Comparison of ENCODE assay signal across 1 cellular context in the genomic region with DNA sequence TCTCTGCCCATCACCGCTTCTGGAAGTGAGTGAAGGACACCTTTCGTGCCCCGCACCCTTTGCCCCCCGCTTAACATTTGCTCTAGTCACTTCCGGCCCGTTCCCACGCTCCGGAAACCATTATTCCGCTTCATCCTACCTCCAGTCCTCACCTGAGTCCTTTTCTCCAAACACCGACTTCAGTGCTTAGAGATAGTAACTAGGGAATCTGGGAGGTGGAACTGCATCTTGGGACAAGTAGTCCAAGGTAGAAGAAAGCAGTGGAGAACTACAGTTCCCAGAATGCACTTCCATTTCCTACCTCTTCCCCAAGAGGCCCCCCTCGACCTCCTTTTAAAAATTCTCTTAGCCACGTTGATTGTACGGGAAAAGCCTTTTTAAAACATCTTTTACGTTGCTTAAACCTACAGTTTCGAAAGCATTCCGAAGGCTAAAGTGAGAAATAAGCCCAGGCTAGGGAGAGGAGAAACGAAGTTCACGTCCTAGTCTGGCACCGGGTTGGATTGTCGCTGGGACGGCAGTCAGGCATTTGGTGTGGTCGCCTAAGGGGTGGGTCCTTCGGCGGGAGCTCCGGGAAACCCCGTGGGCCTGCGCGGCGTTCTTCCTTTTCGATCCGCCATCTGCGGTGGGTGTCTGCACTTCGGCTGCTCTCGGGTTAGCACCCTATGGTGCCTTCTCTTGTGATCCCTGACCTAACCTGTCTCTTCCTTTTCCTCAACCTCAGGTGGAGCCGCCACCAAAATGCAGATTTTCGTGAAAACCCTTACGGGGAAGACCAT.
A peak's percentile ranks its signal among the peaks of the same experiment; 100 is the strongest.
TF ChIP-seq lines count a peak whose summit lies in the region.

A gene (minus strand): TSS at position 210 of the 779 bp plus-strand sequence. CDS start 9,882 bp downstream, outside the sequence.
A gene (plus strand): TSS at position 605 of the 779 bp plus-strand sequence. CDS start 137 bp downstream, at position 742.

TF ChIP-seq in HEK293, 187 proteins besides CTCF, POLR2A, EP300 and RAD21 (continued from another document and continues in another):
- TF ChIP-seq, protein P1, sequence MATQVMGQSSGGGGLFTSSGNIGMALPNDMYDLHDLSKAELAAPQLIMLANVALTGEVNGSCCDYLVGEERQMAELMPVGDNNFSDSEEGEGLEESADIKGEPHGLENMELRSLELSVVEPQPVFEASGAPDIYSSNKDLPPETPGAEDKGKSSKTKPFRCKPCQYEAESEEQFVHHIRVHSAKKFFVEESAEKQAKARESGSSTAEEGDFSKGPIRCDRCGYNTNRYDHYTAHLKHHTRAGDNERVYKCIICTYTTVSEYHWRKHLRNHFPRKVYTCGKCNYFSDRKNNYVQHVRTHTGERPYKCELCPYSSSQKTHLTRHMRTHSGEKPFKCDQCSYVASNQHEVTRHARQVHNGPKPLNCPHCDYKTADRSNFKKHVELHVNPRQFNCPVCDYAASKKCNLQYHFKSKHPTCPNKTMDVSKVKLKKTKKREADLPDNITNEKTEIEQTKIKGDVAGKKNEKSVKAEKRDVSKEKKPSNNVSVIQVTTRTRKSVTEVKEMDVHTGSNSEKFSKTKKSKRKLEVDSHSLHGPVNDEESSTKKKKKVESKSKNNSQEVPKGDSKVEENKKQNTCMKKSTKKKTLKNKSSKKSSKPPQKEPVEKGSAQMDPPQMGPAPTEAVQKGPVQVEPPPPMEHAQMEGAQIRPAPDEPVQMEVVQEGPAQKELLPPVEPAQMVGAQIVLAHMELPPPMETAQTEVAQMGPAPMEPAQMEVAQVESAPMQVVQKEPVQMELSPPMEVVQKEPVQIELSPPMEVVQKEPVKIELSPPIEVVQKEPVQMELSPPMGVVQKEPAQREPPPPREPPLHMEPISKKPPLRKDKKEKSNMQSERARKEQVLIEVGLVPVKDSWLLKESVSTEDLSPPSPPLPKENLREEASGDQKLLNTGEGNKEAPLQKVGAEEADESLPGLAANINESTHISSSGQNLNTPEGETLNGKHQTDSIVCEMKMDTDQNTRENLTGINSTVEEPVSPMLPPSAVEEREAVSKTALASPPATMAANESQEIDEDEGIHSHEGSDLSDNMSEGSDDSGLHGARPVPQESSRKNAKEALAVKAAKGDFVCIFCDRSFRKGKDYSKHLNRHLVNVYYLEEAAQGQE (tag by site-specific recombination; IDR thresholded peaks at IDR 0.05) = no peak
- no peak for TF ChIP-seq EGR2 (tag by site-specific recombination; IDR thresholded peaks at IDR 0.05; ENCODE audit: low read depth)
- no peak for TF ChIP-seq KLF1 (tag by site-specific recombination; IDR thresholded peaks at IDR 0.05)
- no peak for TF ChIP-seq ZNF514 (tag by site-specific recombination; IDR thresholded peaks at IDR 0.05)
- peak; percentile 95 for TF ChIP-seq ZBTB17 (tag by site-specific recombination; IDR thresholded peaks at IDR 0.05)
- peak; percentile 83 for TF ChIP-seq IKZF3 (tag by site-specific recombination; IDR thresholded peaks at IDR 0.05)
- 0 out of 2 replicates have a peak, but pooled peaks have one; percentile 13 for TF ChIP-seq KLF9 (tag by site-specific recombination; IDR thresholded peaks at IDR 0.05; ENCODE audit: low read depth)
- TF ChIP-seq, protein P2, sequence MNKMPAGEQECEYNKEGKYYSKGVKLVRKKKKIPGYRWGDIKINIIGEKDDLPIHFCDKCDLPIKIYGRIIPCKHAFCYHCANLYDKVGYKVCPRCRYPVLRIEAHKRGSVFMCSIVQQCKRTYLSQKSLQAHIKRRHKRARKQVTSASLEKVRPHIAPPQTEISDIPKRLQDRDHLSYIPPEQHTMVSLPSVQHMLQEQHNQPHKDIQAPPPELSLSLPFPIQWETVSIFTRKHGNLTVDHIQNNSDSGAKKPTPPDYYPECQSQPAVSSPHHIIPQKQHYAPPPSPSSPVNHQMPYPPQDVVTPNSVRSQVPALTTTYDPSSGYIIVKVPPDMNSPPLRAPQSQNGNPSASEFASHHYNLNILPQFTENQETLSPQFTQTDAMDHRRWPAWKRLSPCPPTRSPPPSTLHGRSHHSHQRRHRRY (tag by site-specific recombination; IDR thresholded peaks at IDR 0.05) = no peak
- TF ChIP-seq ZNF19 (tag by site-specific recombination; IDR thresholded peaks at IDR 0.05; ENCODE audit: low read depth) = no peak
- no peak for TF ChIP-seq MEIS1 (CRISPR knock-in tag; IDR thresholded peaks at IDR 0.05; ENCODE audit: borderline replicate concordance)
- no peak for TF ChIP-seq SP2 (tag by site-specific recombination; IDR thresholded peaks at IDR 0.05)
- no peak for TF ChIP-seq SCRT1 (tag by site-specific recombination; IDR thresholded peaks at IDR 0.05; ENCODE audit: borderline replicate concordance)
- no peak for TF ChIP-seq ZNF133 (tag by site-specific recombination; IDR thresholded peaks at IDR 0.05)
- TF ChIP-seq, protein P3, sequence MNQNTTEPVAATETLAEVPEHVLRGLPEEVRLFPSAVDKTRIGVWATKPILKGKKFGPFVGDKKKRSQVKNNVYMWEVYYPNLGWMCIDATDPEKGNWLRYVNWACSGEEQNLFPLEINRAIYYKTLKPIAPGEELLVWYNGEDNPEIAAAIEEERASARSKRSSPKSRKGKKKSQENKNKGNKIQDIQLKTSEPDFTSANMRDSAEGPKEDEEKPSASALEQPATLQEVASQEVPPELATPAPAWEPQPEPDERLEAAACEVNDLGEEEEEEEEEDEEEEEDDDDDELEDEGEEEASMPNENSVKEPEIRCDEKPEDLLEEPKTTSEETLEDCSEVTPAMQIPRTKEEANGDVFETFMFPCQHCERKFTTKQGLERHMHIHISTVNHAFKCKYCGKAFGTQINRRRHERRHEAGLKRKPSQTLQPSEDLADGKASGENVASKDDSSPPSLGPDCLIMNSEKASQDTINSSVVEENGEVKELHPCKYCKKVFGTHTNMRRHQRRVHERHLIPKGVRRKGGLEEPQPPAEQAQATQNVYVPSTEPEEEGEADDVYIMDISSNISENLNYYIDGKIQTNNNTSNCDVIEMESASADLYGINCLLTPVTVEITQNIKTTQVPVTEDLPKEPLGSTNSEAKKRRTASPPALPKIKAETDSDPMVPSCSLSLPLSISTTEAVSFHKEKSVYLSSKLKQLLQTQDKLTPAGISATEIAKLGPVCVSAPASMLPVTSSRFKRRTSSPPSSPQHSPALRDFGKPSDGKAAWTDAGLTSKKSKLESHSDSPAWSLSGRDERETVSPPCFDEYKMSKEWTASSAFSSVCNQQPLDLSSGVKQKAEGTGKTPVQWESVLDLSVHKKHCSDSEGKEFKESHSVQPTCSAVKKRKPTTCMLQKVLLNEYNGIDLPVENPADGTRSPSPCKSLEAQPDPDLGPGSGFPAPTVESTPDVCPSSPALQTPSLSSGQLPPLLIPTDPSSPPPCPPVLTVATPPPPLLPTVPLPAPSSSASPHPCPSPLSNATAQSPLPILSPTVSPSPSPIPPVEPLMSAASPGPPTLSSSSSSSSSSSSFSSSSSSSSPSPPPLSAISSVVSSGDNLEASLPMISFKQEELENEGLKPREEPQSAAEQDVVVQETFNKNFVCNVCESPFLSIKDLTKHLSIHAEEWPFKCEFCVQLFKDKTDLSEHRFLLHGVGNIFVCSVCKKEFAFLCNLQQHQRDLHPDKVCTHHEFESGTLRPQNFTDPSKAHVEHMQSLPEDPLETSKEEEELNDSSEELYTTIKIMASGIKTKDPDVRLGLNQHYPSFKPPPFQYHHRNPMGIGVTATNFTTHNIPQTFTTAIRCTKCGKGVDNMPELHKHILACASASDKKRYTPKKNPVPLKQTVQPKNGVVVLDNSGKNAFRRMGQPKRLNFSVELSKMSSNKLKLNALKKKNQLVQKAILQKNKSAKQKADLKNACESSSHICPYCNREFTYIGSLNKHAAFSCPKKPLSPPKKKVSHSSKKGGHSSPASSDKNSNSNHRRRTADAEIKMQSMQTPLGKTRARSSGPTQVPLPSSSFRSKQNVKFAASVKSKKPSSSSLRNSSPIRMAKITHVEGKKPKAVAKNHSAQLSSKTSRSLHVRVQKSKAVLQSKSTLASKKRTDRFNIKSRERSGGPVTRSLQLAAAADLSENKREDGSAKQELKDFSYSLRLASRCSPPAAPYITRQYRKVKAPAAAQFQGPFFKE (tag by site-specific recombination; IDR thresholded peaks at IDR 0.05; ENCODE audit: borderline replicate concordance) = no peak
- TF ChIP-seq ZNF112 (tag by site-specific recombination; IDR thresholded peaks at IDR 0.05) = no peak
- TF ChIP-seq, protein P4, sequence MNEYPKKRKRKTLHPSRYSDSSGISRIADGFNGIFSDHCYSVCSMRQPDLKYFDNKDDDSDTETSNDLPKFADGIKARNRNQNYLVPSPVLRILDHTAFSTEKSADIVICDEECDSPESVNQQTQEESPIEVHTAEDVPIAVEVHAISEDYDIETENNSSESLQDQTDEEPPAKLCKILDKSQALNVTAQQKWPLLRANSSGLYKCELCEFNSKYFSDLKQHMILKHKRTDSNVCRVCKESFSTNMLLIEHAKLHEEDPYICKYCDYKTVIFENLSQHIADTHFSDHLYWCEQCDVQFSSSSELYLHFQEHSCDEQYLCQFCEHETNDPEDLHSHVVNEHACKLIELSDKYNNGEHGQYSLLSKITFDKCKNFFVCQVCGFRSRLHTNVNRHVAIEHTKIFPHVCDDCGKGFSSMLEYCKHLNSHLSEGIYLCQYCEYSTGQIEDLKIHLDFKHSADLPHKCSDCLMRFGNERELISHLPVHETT (tag by site-specific recombination; IDR thresholded peaks at IDR 0.05) = peak; percentile 87
- TF ChIP-seq, protein P5, sequence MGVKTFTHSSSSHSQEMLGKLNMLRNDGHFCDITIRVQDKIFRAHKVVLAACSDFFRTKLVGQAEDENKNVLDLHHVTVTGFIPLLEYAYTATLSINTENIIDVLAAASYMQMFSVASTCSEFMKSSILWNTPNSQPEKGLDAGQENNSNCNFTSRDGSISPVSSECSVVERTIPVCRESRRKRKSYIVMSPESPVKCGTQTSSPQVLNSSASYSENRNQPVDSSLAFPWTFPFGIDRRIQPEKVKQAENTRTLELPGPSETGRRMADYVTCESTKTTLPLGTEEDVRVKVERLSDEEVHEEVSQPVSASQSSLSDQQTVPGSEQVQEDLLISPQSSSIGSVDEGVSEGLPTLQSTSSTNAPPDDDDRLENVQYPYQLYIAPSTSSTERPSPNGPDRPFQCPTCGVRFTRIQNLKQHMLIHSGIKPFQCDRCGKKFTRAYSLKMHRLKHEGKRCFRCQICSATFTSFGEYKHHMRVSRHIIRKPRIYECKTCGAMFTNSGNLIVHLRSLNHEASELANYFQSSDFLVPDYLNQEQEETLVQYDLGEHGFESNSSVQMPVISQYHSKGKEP (tag by site-specific recombination; IDR thresholded peaks at IDR 0.05) = no peak
- TF ChIP-seq, protein P6, sequence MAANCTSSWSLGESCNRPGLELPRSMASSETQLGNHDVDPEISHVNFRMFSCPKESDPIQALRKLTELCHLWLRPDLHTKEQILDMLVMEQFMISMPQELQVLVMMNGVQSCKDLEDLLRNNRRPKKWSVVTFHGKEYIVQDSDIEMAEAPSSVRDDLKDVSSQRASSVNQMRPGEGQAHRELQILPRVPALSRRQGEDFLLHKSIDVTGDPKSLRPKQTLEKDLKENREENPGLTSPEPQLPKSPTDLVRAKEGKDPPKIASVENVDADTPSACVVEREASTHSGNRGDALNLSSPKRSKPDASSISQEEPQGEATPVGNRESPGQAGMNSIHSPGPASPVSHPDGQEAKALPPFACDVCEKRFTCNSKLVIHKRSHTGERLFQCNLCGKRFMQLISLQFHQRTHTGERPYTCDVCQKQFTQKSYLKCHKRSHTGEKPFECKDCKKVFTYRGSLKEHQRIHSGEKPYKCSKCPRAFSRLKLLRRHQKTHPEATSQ (tag by site-specific recombination; IDR thresholded peaks at IDR 0.05) = no peak
- no peak for TF ChIP-seq GFI1B (tag by site-specific recombination; IDR thresholded peaks at IDR 0.05)
- TF ChIP-seq ZNF561 (tag by site-specific recombination; IDR thresholded peaks at IDR 0.05; ENCODE audit: borderline replicate concordance) = 0 out of 2 replicates have a peak, but pooled peaks have one; percentile 17
- TF ChIP-seq, protein P7, sequence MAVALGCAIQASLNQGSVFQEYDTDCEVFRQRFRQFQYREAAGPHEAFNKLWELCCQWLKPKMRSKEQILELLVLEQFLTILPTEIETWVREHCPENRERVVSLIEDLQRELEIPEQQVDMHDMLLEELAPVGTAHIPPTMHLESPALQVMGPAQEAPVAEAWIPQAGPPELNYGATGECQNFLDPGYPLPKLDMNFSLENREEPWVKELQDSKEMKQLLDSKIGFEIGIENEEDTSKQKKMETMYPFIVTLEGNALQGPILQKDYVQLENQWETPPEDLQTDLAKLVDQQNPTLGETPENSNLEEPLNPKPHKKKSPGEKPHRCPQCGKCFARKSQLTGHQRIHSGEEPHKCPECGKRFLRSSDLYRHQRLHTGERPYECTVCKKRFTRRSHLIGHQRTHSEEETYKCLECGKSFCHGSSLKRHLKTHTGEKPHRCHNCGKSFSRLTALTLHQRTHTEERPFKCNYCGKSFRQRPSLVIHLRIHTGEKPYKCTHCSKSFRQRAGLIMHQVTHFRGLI (tag by site-specific recombination; IDR thresholded peaks at IDR 0.05) = no peak
- no peak for TF ChIP-seq HOXC10 (CRISPR knock-in tag; IDR thresholded peaks at IDR 0.05)
- TF ChIP-seq ZNF747 (tag by site-specific recombination; IDR thresholded peaks at IDR 0.05) = no peak
- no peak for TF ChIP-seq ZNF530 (tag by site-specific recombination; IDR thresholded peaks at IDR 0.05; ENCODE audit: low read depth)
- TF ChIP-seq ZNF623 (tag by site-specific recombination; IDR thresholded peaks at IDR 0.05) = no peak
- no peak for TF ChIP-seq ZNF785 (tag by site-specific recombination; IDR thresholded peaks at IDR 0.05)
- TF ChIP-seq ZBTB20 (tag by site-specific recombination; IDR thresholded peaks at IDR 0.05) = peak; percentile 51
- TF ChIP-seq, protein P8, sequence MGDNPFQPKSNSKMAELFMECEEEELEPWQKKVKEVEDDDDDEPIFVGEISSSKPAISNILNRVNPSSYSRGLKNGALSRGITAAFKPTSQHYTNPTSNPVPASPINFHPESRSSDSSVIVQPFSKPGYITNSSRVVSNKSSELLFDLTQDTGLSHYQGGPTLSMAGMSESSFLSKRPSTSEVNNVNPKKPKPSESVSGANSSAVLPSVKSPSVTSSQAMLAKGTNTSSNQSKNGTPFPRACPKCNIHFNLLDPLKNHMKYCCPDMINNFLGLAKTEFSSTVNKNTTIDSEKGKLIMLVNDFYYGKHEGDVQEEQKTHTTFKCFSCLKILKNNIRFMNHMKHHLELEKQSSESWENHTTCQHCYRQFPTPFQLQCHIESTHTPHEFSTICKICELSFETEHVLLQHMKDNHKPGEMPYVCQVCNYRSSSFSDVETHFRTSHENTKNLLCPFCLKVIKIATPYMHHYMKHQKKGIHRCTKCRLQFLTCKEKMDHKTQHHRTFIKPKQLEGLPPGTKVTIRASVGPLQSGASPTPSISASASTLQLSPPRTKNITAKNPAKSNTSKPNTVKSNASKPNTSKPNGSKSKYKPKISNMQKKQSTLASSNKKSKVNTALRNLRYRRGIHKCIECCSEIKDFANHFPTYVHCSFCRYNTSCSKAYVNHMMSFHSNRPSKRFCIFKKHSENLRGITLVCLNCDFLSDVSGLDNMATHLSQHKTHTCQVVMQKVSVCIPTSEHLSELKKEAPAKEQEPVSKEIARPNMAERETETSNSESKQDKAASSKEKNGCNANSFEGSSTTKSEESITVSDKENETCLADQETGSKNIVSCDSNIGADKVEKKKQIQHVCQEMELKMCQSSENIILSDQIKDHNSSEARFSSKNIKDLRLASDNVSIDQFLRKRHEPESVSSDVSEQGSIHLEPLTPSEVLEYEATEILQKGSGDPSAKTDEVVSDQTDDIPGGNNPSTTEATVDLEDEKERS (tag by site-specific recombination; IDR thresholded peaks at IDR 0.05) = no peak
- TF ChIP-seq, protein P9, sequence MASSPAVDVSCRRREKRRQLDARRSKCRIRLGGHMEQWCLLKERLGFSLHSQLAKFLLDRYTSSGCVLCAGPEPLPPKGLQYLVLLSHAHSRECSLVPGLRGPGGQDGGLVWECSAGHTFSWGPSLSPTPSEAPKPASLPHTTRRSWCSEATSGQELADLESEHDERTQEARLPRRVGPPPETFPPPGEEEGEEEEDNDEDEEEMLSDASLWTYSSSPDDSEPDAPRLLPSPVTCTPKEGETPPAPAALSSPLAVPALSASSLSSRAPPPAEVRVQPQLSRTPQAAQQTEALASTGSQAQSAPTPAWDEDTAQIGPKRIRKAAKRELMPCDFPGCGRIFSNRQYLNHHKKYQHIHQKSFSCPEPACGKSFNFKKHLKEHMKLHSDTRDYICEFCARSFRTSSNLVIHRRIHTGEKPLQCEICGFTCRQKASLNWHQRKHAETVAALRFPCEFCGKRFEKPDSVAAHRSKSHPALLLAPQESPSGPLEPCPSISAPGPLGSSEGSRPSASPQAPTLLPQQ (tag by site-specific recombination; IDR thresholded peaks at IDR 0.05) = no peak; the same call in 1 of the 2 replicates
